ENCODE assay signal across 18 cellular contexts in the genomic region with DNA sequence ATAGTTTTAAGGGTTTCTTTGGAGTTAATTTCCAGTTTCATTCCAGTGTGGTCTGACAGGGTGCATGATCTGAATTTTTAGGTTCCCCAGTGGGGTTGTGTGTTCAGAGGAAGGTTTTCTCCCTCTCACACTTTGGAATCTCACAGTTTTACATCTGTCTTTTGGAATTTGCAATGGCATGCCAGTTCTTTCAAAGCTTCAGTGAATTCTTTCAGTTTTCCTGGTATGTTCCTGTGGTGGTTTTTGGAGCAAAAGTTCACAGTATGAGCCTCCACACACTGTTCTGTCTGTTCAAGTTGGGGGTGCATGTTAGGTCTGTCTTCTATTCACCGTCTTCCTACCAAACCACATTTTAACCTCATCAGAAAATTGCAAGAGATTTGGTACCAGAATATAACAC.
"Had no signal": no experiment of that assay in that cellular context is flagged by ENCODE, and none has a peak within 500 bp of the region (broad histone marks: within the 10 kb centered on the region; RNA-seq: fewer than 3 reads in every experiment).

No MANE protein-coding gene starts in this region.

- H3K36me3 ChIP-seq: ovary, stomach, uterus had no signal

- H3K4me3 ChIP-seq: ovary, skin epidermis, stomach, uterus had no signal

- H3K27ac ChIP-seq: ovary, skin epidermis, stomach, uterus had no signal

- H3K27ac Mint-ChIP-seq: activated CD4-positive, alpha-beta memory T cell treated with anti-CD3 and anti-CD28 coated beads for 36 hours; activated naive CD8-positive, alpha-beta T cell; effector memory CD8-positive, alpha-beta T cell; immature natural killer cell; nephron had no signal

- DNase-seq: activated CD4-positive, alpha-beta memory T cell treated with anti-CD3 and anti-CD28 coated beads for 36 hours; activated gamma-delta T cell; activated T-cell treated with anti-CD3 and anti-CD28 coated beads, Interleukin-2, amount 50 U/mL, for 48 hours; aorta; caudate nucleus; cortex of kidney; effector memory CD8-positive, alpha-beta T cell; glutamatergic neuron; immature natural killer cell; left colon; ovary; stimulated activated CD4-positive, alpha-beta T cell treated with anti-CD3 and anti-CD28 coated beads, Interleukin-4, amount 100 ng/mL, for 4 hours; stomach; SW 1271; uterus had no signal

- H3K36me3 Mint-ChIP-seq: activated CD4-positive, alpha-beta memory T cell treated with anti-CD3 and anti-CD28 coated beads for 36 hours; activated naive CD8-positive, alpha-beta T cell; immature natural killer cell had no signal

- H3K4me1 ChIP-seq: stomach, uterus had no signal

- H3K4me3 Mint-ChIP-seq: activated CD4-positive, alpha-beta memory T cell treated with anti-CD3 and anti-CD28 coated beads for 36 hours; activated naive CD8-positive, alpha-beta T cell; effector memory CD8-positive, alpha-beta T cell; immature natural killer cell; nephron had no signal

- H3K27me3 ChIP-seq: ovary, stomach, uterus had no signal

- H3K9me3 ChIP-seq: ovary, uterus had no signal

- H3K4me1 Mint-ChIP-seq: immature natural killer cell, nephron had no signal

- ATAC-seq: effector memory CD8-positive, alpha-beta T cell; left colon had no signal

- H3K27me3 Mint-ChIP-seq: activated CD4-positive, alpha-beta memory T cell treated with anti-CD3 and anti-CD28 coated beads for 36 hours; activated naive CD8-positive, alpha-beta T cell; effector memory CD8-positive, alpha-beta T cell had no signal
